ENCODE assay signal across 1 cellular context in the genomic region with DNA sequence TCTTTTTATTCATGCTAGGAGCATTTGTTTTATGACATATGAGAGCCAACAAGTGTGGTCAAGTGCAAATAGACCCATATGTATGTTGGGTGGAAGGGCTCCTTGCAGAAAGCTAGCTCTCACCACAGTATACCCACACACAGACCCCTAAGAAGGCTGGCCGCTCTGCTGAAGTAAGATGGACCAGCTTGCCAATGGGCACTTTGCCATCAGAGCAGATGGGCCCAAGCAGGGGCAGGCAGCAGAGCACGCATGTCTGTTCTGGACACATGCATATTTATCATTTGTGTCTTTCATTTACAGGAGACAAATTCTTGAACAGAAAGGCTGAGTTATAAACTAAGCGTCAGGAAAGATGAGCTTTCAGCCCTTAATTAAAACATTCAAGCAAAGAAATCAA.
TF ChIP-seq lines count a peak whose summit lies in the region.

No MANE protein-coding gene starts in this region.

TF ChIP-seq in SK-N-SH treated with all-trans-retinoic acid at 6 μM for 48 hours, 23 proteins besides CTCF, POLR2A, EP300 and RAD21 (continued from another document):
- TF ChIP-seq, protein P1, sequence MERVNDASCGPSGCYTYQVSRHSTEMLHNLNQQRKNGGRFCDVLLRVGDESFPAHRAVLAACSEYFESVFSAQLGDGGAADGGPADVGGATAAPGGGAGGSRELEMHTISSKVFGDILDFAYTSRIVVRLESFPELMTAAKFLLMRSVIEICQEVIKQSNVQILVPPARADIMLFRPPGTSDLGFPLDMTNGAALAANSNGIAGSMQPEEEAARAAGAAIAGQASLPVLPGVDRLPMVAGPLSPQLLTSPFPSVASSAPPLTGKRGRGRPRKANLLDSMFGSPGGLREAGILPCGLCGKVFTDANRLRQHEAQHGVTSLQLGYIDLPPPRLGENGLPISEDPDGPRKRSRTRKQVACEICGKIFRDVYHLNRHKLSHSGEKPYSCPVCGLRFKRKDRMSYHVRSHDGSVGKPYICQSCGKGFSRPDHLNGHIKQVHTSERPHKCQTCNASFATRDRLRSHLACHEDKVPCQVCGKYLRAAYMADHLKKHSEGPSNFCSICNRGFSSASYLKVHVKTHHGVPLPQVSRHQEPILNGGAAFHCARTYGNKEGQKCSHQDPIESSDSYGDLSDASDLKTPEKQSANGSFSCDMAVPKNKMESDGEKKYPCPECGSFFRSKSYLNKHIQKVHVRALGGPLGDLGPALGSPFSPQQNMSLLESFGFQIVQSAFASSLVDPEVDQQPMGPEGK (CRISPR knock-in tag; IDR thresholded peaks at IDR 0.05; ENCODE audit: borderline replicate concordance), result no peak
- TF ChIP-seq OSR1 (CRISPR knock-in tag; IDR thresholded peaks at IDR 0.05) (no peak), CREB5 (CRISPR knock-in tag; IDR thresholded peaks at IDR 0.05; ENCODE audit: low read depth) (no peak), ZNF70 (CRISPR knock-in tag; IDR thresholded peaks at IDR 0.05) (no peak), ZFP3 (CRISPR knock-in tag; IDR thresholded peaks at IDR 0.05) (no peak), PPARA (CRISPR knock-in tag; IDR thresholded peaks at IDR 0.05; ENCODE audit: borderline replicate concordance) (no peak), ESRRG (CRISPR knock-in tag; IDR thresholded peaks at IDR 0.05) (no peak), ZNF565 (CRISPR knock-in tag; conservative IDR thresholded peaks at IDR 0.05; ENCODE audit: low read depth) (no peak), RARB (CRISPR knock-in tag; IDR thresholded peaks at IDR 0.05) (no peak)
- TF ChIP-seq, protein P2, sequence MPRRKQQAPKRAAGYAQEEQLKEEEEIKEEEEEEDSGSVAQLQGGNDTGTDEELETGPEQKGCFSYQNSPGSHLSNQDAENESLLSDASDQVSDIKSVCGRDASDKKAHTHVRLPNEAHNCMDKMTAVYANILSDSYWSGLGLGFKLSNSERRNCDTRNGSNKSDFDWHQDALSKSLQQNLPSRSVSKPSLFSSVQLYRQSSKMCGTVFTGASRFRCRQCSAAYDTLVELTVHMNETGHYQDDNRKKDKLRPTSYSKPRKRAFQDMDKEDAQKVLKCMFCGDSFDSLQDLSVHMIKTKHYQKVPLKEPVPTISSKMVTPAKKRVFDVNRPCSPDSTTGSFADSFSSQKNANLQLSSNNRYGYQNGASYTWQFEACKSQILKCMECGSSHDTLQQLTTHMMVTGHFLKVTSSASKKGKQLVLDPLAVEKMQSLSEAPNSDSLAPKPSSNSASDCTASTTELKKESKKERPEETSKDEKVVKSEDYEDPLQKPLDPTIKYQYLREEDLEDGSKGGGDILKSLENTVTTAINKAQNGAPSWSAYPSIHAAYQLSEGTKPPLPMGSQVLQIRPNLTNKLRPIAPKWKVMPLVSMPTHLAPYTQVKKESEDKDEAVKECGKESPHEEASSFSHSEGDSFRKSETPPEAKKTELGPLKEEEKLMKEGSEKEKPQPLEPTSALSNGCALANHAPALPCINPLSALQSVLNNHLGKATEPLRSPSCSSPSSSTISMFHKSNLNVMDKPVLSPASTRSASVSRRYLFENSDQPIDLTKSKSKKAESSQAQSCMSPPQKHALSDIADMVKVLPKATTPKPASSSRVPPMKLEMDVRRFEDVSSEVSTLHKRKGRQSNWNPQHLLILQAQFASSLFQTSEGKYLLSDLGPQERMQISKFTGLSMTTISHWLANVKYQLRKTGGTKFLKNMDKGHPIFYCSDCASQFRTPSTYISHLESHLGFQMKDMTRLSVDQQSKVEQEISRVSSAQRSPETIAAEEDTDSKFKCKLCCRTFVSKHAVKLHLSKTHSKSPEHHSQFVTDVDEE (CRISPR knock-in tag; IDR thresholded peaks at IDR 0.05), result no peak
